ENCODE assay signal across 1 cellular context in genomic region chr2:26506279-26506678, GRCh38.
TF ChIP-seq lines count a peak whose summit lies in the region.

No MANE protein-coding gene starts in this region.

TF ChIP-seq in H1, 55 proteins besides CTCF, POLR2A, EP300 and RAD21 (continued from another document):
- TF ChIP-seq CHD7 (IDR thresholded peaks at IDR 0.05; ENCODE audit: insufficient replicate concordance, low read length), result no peak
- TF ChIP-seq BRCA1 (IDR thresholded peaks at IDR 0.05; ENCODE audit: low read depth, low read length), result no peak
- no peak for TF ChIP-seq HDAC2 (IDR thresholded peaks at IDR 0.05; ENCODE audit: borderline replicate concordance in 1 of 2, low read depth in 2 of 2, low read length in 2 of 2)
- TF ChIP-seq KDM4A (IDR thresholded peaks at IDR 0.05; ENCODE audit: low read depth, low read length, severe bottlenecking), result no peak
- no peak for TF ChIP-seq TCF12 (IDR thresholded peaks at IDR 0.05; ENCODE audit: low read depth, low read length)
- no peak for TF ChIP-seq ZNF274 (IDR thresholded peaks at IDR 0.05; ENCODE audit: borderline replicate concordance, extremely low read depth, low read length)
TF ChIP-seq in H1: peak in this region for 0.
